In the genomic region with DNA sequence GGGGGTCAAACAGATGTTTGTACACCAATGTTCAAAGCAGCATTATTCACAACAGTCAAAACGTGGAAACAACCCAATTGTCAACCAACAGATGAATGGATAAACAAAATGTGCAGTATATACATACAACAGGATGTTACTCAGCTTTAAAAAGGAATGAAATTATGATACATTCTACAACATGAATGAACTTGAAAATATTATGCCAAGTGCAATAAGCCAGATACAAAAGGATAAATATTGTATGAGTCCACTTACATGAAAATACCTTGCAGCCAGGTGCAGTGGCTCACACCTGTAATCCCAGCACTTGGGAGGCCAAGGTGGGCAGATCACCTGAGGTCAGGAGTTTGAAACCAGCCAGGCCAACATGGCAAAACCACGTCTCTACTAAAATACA, we compare ENCODE assay signal across 17 cellular contexts.
"Had no signal": no experiment of that assay in that cellular context is flagged by ENCODE, and none has a peak within 500 bp of the region (broad histone marks: within the 10 kb centered on the region; RNA-seq: fewer than 3 reads in every experiment).

No MANE protein-coding gene starts in this region.

- H3K9ac ChIP-seq: parathyroid adenoma had no signal

- H3K4me3 ChIP-seq: mucosa of descending colon, transverse colon had no signal

- H3K27ac ChIP-seq: parathyroid adenoma, transverse colon had no signal

- H3K27me3 ChIP-seq: transverse colon had no signal

- ATAC-seq: activated CD8-positive, alpha-beta memory T cell treated with anti-CD3 and anti-CD28 coated beads, Interleukin-2, amount 10 ng/mL, durations not matched to agents 7 days and 5 days; mucosa of descending colon; naive thymus-derived CD8-positive, alpha-beta T cell had no signal

- H3K4me1 ChIP-seq: parathyroid adenoma had no signal

- H3K4me3 Mint-ChIP-seq: activated CD8-positive, alpha-beta memory T cell treated with anti-CD3 and anti-CD28 coated beads, Interleukin-2, amount 10 ng/mL, durations not matched to agents 7 days and 5 days; activated naive CD4-positive, alpha-beta T cell treated with anti-CD3 and anti-CD28 coated beads, Interleukin-2, amount 10 ng/mL, durations not matched to agents 7 days and 5 days had no signal

- H3K27me3 Mint-ChIP-seq: activated CD8-positive, alpha-beta memory T cell treated with anti-CD3 and anti-CD28 coated beads, Interleukin-2, amount 10 ng/mL, durations not matched to agents 7 days and 5 days; activated naive CD4-positive, alpha-beta T cell treated with anti-CD3 and anti-CD28 coated beads, Interleukin-2, amount 10 ng/mL, durations not matched to agents 7 days and 5 days; naive thymus-derived CD8-positive, alpha-beta T cell had no signal

- H3K9me3 ChIP-seq: mucosa of descending colon, transverse colon had no signal

- H3K27ac Mint-ChIP-seq: activated CD8-positive, alpha-beta memory T cell treated with anti-CD3 and anti-CD28 coated beads, Interleukin-2, amount 10 ng/mL, durations not matched to agents 7 days and 5 days; activated naive CD4-positive, alpha-beta T cell treated with anti-CD3 and anti-CD28 coated beads, Interleukin-2, amount 10 ng/mL, durations not matched to agents 7 days and 5 days had no signal

- DNase-seq: activated CD4-positive, alpha-beta T cell treated with anti-CD3 and anti-CD28 coated beads for 1 hour; activated CD4-positive, alpha-beta T cell treated with anti-CD3 and anti-CD28 coated beads, Interleukin-2, amount 50 U/mL, for 48 hours; activated CD8-positive, alpha-beta memory T cell treated with anti-CD3 and anti-CD28 coated beads, Interleukin-2, amount 10 ng/mL, durations not matched to agents 7 days and 5 days; activated naive CD4-positive, alpha-beta T cell treated with anti-CD3 and anti-CD28 coated beads, Interleukin-2, amount 10 ng/mL, durations not matched to agents 7 days and 5 days; activated T-cell treated with anti-CD3 and anti-CD28 coated beads, Interleukin-2, amount 50 U/mL, for 1 hour; caudate nucleus; foreskin fibroblast; head of caudate nucleus; mucosa of descending colon; naive thymus-derived CD8-positive, alpha-beta T cell; stimulated activated CD4-positive, alpha-beta T cell treated with anti-CD3 and anti-CD28 coated beads, Interleukin-15, amount 100 ng/mL, for 24 hours; stimulated activated CD4-positive, alpha-beta T cell treated with anti-CD3 and anti-CD28 coated beads, Interleukin-4, amount 100 ng/mL, for 24 hours; stimulated activated naive CD4-positive, alpha-beta T cell treated with Interleukin-2 at 50 U/mL for 16 hours; substantia nigra; T-helper 1 cell; transverse colon had no signal
